Comparison of ENCODE assay signal across 7 cellular contexts in genomic region chr19:32041681-32042292, GRCh38.
A peak's percentile ranks its signal among the peaks of the same experiment; 100 is the strongest.
DNase-seq lines count a peak whose midpoint lies in the region; FAIRE-seq and TF ChIP-seq lines count a peak whose summit lies in the region.

No MANE protein-coding gene starts in this region.

- H3K4me3 ChIP-seq in OCI-LY7 (ENCODE audit: low read depth, low read length, poor library complexity, severe bottlenecking) (no peak overlapping the region), epithelial cell of esophagus (ENCODE audit: low read length) (no peak overlapping the region)

- no peak for TF ChIP-seq POLR2A in H54 (IDR thresholded peaks at IDR 0.05; ENCODE audit: low read depth, low read length)
- no peak for TF ChIP-seq POLR2A in GM12891 (IDR thresholded peaks at IDR 0.05; ENCODE audit: low read depth, low read length)

- intact Hi-C loops in OCI-LY7 (cut with micrococcal nuclease; ENCODE audit: unreplicated experiment) = no loop called here

- TF ChIP-seq CTCF in OCI-LY7 (conservative IDR thresholded peaks at IDR 0.05; ENCODE audit: low read length) (peak; percentile 70), epithelial cell of esophagus (IDR thresholded peaks at IDR 0.05; ENCODE audit: insufficient read depth, low read depth, low read length, missing control alignments) (peak; percentile 35)

- H2AFZ ChIP-seq in OCI-LY7 (ENCODE audit: low read length) = no peak overlapping the region

- H4K20me1 ChIP-seq in OCI-LY7 (ENCODE audit: insufficient read depth, low read length) = no peaks in the 10 kb centered on the region

- H3K9me3 ChIP-seq in OCI-LY7 (ENCODE audit: low read length) = no peaks in the 10 kb centered on the region

- POLR2A ChIA-PET in OCI-LY7 (lab: Charles Lee) = no interaction called here

- no peak overlapping the region for H3K4me2 ChIP-seq in OCI-LY7 (ENCODE audit: low read length)

- H3K9me2 ChIP-seq in OCI-LY7 (ENCODE audit: insufficient read depth, low read length) = no peaks in the 10 kb centered on the region

- no peak for FAIRE-seq in H54 (lab: Jason Lieb, UNC)
- FAIRE-seq in GM12891 (lab: Jason Lieb, UNC) = no peak

- BruUV-seq in OCI-LY7 (replicated peaks; lab: Mats Ljungman, UMichigan) = no TSS peak

- CTCF ChIA-PET in OCI-LY7 (lab: Charles Lee; ENCODE audit: unreplicated experiment) = no interaction called here

- DNase-seq in H54 (ENCODE audit: insufficient read length, low spot score) (peak; percentile 21), OCI-LY7 (ENCODE audit: low spot score) (peak; percentile 1), epithelial cell of esophagus (ENCODE audit: low read depth) (peak; percentile 2), myocyte (ENCODE audit: low read depth) (peak; percentile 36), NOMO-1 treated with DMSO at 0.1 percent for 48 hours (lab: John Stamatoyannopoulos, UW; ENCODE audit: unreplicated experiment) (no peak), NCI-H2081 (lab: John Stamatoyannopoulos, UW) (no peak), GM12891 (ENCODE audit: insufficient read length, low spot score) (no peak)

- no peaks in the 10 kb centered on the region for H3K4me1 ChIP-seq in OCI-LY7 (ENCODE audit: insufficient read depth, low read length, poor library complexity, severe bottlenecking)

- no peaks in the 10 kb centered on the region for H3K79me2 ChIP-seq in OCI-LY7 (ENCODE audit: insufficient read depth, low read depth, low read length)

- no peaks in the 10 kb centered on the region for H3K36me3 ChIP-seq in OCI-LY7 (ENCODE audit: insufficient read depth, low read length)

- no peak overlapping the region for H3K27ac ChIP-seq in OCI-LY7 (ENCODE audit: low read depth, low read length, poor library complexity, severe bottlenecking)

TF ChIP-seq in GM12891, 5 proteins besides CTCF, POLR2A, EP300 and RAD21:
- no peak for TF ChIP-seq SPI1 (IDR thresholded peaks at IDR 0.05; ENCODE audit: low read depth, low read length)

Comparison
In these comparisons a context has a peak if more than half of its experiments do, and no peak if none do; other contexts are left out.
1. DNase-seq: peak in H54 (single experiment), OCI-LY7 (single experiment), epithelial cell of esophagus (single experiment) and myocyte (single experiment); none in NOMO-1 treated with DMSO at 0.1 percent for 48 hours (single experiment), NCI-H2081 (0 of 2) and GM12891 (single experiment).